In genomic region chr17:61476476-61477203, GRCh38 we compare ENCODE assay signal across 16 cellular contexts. TPM values are rescaled to one million over a fixed set of nuclear protein-coding genes. Genes with fewer than 3 reads are reported as not detected.
A peak's percentile ranks its signal among the peaks of the same experiment; 100 is the strongest.
DNase-seq lines count a peak whose midpoint lies in the region; ATAC-seq, FAIRE-seq and TF ChIP-seq lines count a peak whose summit lies in the region.
"Had no signal": no experiment of that assay in that cellular context is flagged by ENCODE, and none has a peak within 500 bp of the region (broad histone marks: within the 10 kb centered on the region; RNA-seq: fewer than 3 reads in every experiment).

No MANE protein-coding gene starts in this region.

- peak overlapping the region; percentile 66; the same call in 1 of the 3 replicates for H2BK15ac ChIP-seq in IMR-90 (ENCODE audit: low read depth, low read length)

- H2AK9ac ChIP-seq in IMR-90 (replicated peaks; ENCODE audit: low read depth, low read length, poor library complexity), result peak overlapping the region; percentile 60

- TF ChIP-seq CTCF in IMR-90 (conservative IDR thresholded peaks at IDR 0.05; ENCODE audit: low read depth, low read length), result no peak
- no peak for TF ChIP-seq CTCF in endodermal cell (conservative IDR thresholded peaks at IDR 0.05)
- TF ChIP-seq CTCF in HepG2 (CRISPR knock-in tag; IDR thresholded peaks at IDR 0.05), result no peak

- peak overlapping the region; percentile 39 for H3K4ac ChIP-seq in IMR-90 (ENCODE audit: low read depth, low read length)

- BruUV-seq in IMR-90 (replicated peaks; lab: Mats Ljungman, UMichigan) (no TSS peak), HepG2 (replicated peaks; lab: Mats Ljungman, UMichigan) (no TSS peak)

- peak overlapping the region; percentile 5; the same call in 1 of the 2 replicates for H2AK5ac ChIP-seq in IMR-90 (ENCODE audit: low read depth, low read length)

- intact Hi-C loops in IMR-90 (cut with micrococcal nuclease), result no loop called here
- intact Hi-C loops in HepG2 (cut with micrococcal nuclease; ENCODE audit: unreplicated experiment), result no loop called here
- intact Hi-C loops in sciatic nerve (cut with DNase I), result no loop called here

- no peak overlapping the region for H4K5ac ChIP-seq in IMR-90 (ENCODE audit: low read depth, low read length)

- H3K4me3 ChIP-seq in IMR-90 (ENCODE audit: insufficient read depth, low read depth, low read length), result no peak overlapping the region
- no peak overlapping the region for H3K4me3 ChIP-seq in endodermal cell (ENCODE audit: low read length)
- no peak overlapping the region for H3K4me3 ChIP-seq in HepG2 (replicated peaks in 1 of 3; ENCODE audit: insufficient read depth in 1 of 3, low read depth in 2 of 3, low read length in 3 of 3)
- H3K4me3 ChIP-seq: BLaER1 treated with 17β-estradiol and CSF1 and Interleukin-3, amounts not matched to agents 10 nM and 100 nM; K562 had no signal

- no peaks in the 10 kb centered on the region for H3K9me3 ChIP-seq in IMR-90 (ENCODE audit: control insufficient read depth, insufficient read depth, low read length)
- no peaks in the 10 kb centered on the region for H3K9me3 ChIP-seq in endodermal cell (ENCODE audit: control insufficient read depth, low read length)
- H3K9me3 ChIP-seq in HepG2 (ENCODE audit: low read length), result no peaks in the 10 kb centered on the region
- H3K9me3 ChIP-seq: BLaER1 treated with 17β-estradiol and CSF1 and Interleukin-3, amounts not matched to agents 10 nM and 100 nM had no signal

- dilution Hi-C loops in IMR-90 (cut with HindIII; ENCODE audit: low sequenced_read_pairs, unreplicated experiment), result no loop called here

- no peaks in the 10 kb centered on the region for H3K79me1 ChIP-seq in IMR-90 (ENCODE audit: low read depth in 1 of 2, low read length in 2 of 2)

- CTCF ChIA-PET in IMR-90 (lab: Yijun Ruan, JAX), result no interaction called here
- CTCF ChIA-PET in HepG2 (lab: Yijun Ruan, JAX; ENCODE audit: low intra/inter-chr PET ratio, low total read pairs), result no interaction called here
- CTCF ChIA-PET in activated CD8-positive, alpha-beta memory T cell treated with anti-CD3 and anti-CD28 coated beads, Interleukin-2, amount 10 ng/mL, durations not matched to agents 7 days and 5 days (lab: Charles Lee), result no interaction called here

- H3K27me3 ChIP-seq in IMR-90 (ENCODE audit: control insufficient read depth, insufficient read depth, low read length) (peaks cover 3% of the 10 kb centered on the region), endodermal cell (ENCODE audit: control insufficient read depth, insufficient read depth, low read length, poor library complexity, severe bottlenecking) (peaks cover 7% of the 10 kb centered on the region), HepG2 (ENCODE audit: control insufficient read depth in 1 of 2, insufficient read depth in 2 of 2, low read length in 2 of 2) (no peaks in the 10 kb centered on the region)
- H3K27me3 ChIP-seq: BLaER1 treated with 17β-estradiol and CSF1 and Interleukin-3, amounts not matched to agents 10 nM and 100 nM had no signal

- no peaks in the 10 kb centered on the region for H3K4me1 Mint-ChIP-seq in endodermal cell
- H3K4me1 Mint-ChIP-seq in activated CD8-positive, alpha-beta memory T cell treated with anti-CD3 and anti-CD28 coated beads, Interleukin-2, amount 10 ng/mL, durations not matched to agents 7 days and 5 days, result peaks cover 2% of the 10 kb centered on the region
- H3K4me1 Mint-ChIP-seq in activated naive CD8-positive, alpha-beta T cell treated with anti-CD3 and anti-CD28 coated beads, Interleukin-2, amount 50 U/mL, for 24 hours, result no peaks in the 10 kb centered on the region

- H3K9me1 ChIP-seq in IMR-90 (ENCODE audit: insufficient read depth, low read length), result peaks cover 14% of the 10 kb centered on the region

- H3K4me2 ChIP-seq in IMR-90 (ENCODE audit: low read depth, low read length), result no peak overlapping the region
- H3K4me2 ChIP-seq in HepG2 (ENCODE audit: low read depth, low read length), result no peak overlapping the region
- H3K4me2 ChIP-seq: BLaER1 treated with 17β-estradiol and CSF1 and Interleukin-3, amounts not matched to agents 10 nM and 100 nM had no signal

- peak overlapping the region; percentile 58 for H2BK20ac ChIP-seq in IMR-90 (ENCODE audit: low read depth, low read length)

- H3K36me3 ChIP-seq in IMR-90 (ENCODE audit: control insufficient read depth, insufficient read depth, low read length), result no peaks in the 10 kb centered on the region
- no peaks in the 10 kb centered on the region for H3K36me3 ChIP-seq in endodermal cell (ENCODE audit: control insufficient read depth, insufficient read depth, low read length)
- H3K36me3 ChIP-seq in HepG2 (replicated peaks in 1 of 2; ENCODE audit: control insufficient read depth in 1 of 2, insufficient read depth in 2 of 2, low read length in 2 of 2), result no peaks in the 10 kb centered on the region
- H3K36me3 ChIP-seq: BLaER1 treated with 17β-estradiol and CSF1 and Interleukin-3, amounts not matched to agents 10 nM and 100 nM had no signal

- TF ChIP-seq POLR2A in IMR-90 (IDR thresholded peaks at IDR 0.05; ENCODE audit: low read depth, low read length) (no peak), HepG2 (IDR thresholded peaks at IDR 0.05; ENCODE audit: insufficient read depth in 1 of 2, low read depth in 2 of 2, low read length in 2 of 2) (no peak)

- in situ Hi-C loops in IMR-90 (cut with MboI; ENCODE audit: low sequenced_read_pairs), result no loop called here
- in situ Hi-C loops in HepG2 (cut with HindIII; ENCODE audit: extremely low pct_ligation_motif_present, low pct_unique_long_range_greater_than_20kb), result no loop called here

- no peaks in the 10 kb centered on the region for H3K9me3 Mint-ChIP-seq in endodermal cell
- H3K9me3 Mint-ChIP-seq in activated CD8-positive, alpha-beta memory T cell treated with anti-CD3 and anti-CD28 coated beads, Interleukin-2, amount 10 ng/mL, durations not matched to agents 7 days and 5 days (ENCODE audit: low read depth), result no peaks in the 10 kb centered on the region
- no peaks in the 10 kb centered on the region for H3K9me3 Mint-ChIP-seq in activated naive CD8-positive, alpha-beta T cell treated with anti-CD3 and anti-CD28 coated beads, Interleukin-2, amount 50 U/mL, for 24 hours
- H3K9me3 Mint-ChIP-seq: CD8-positive, alpha-beta T cell had no signal

- no peak overlapping the region for H3K4me3 Mint-ChIP-seq in endodermal cell
- no peak overlapping the region for H3K4me3 Mint-ChIP-seq in activated CD8-positive, alpha-beta memory T cell treated with anti-CD3 and anti-CD28 coated beads, Interleukin-2, amount 10 ng/mL, durations not matched to agents 7 days and 5 days
- H3K4me3 Mint-ChIP-seq in activated naive CD8-positive, alpha-beta T cell treated with anti-CD3 and anti-CD28 coated beads, Interleukin-2, amount 50 U/mL, for 24 hours, result no peak overlapping the region
- H3K4me3 Mint-ChIP-seq: CD8-positive, alpha-beta T cell had no signal

- no peak overlapping the region; the same call in 1 of the 2 replicates for H3K23ac ChIP-seq in IMR-90 (ENCODE audit: low read depth, low read length)

- H2BK5ac ChIP-seq in IMR-90 (ENCODE audit: low read depth, low read length, poor library complexity, severe bottlenecking), result no peak overlapping the region

- POLR2A ChIA-PET in IMR-90 (lab: Charles Lee; ENCODE audit: unreplicated experiment), result no interaction called here
- POLR2A ChIA-PET in HepG2 (lab: Yijun Ruan, JAX), result no interaction called here

- H3K4me1 ChIP-seq in IMR-90 (ENCODE audit: control insufficient read depth, insufficient read depth, low read length), result peaks cover 10% of the 10 kb centered on the region
- H3K4me1 ChIP-seq in endodermal cell (ENCODE audit: control insufficient read depth, insufficient read depth, low read length), result no peaks in the 10 kb centered on the region
- H3K4me1 ChIP-seq in HepG2 (ENCODE audit: insufficient read depth, low read length), result peaks cover 13% of the 10 kb centered on the region
- H3K4me1 ChIP-seq: BLaER1 treated with 17β-estradiol and CSF1 and Interleukin-3, amounts not matched to agents 10 nM and 100 nM had no signal

- TF ChIP-seq EP300 in HepG2 (IDR thresholded peaks at IDR 0.05; ENCODE audit: low read depth in 2 of 2, low read length in 2 of 2) (no peak), HepG2 (CRISPR knock-in tag; IDR thresholded peaks at IDR 0.05; ENCODE audit: borderline replicate concordance) (no peak)

- H3K79me2 ChIP-seq in HepG2 (ENCODE audit: insufficient read depth, low read length), result no peaks in the 10 kb centered on the region

- no peak overlapping the region for H3K27ac Mint-ChIP-seq in endodermal cell
- no peak overlapping the region for H3K27ac Mint-ChIP-seq in activated CD8-positive, alpha-beta memory T cell treated with anti-CD3 and anti-CD28 coated beads, Interleukin-2, amount 10 ng/mL, durations not matched to agents 7 days and 5 days
- no peak overlapping the region for H3K27ac Mint-ChIP-seq in activated naive CD8-positive, alpha-beta T cell treated with anti-CD3 and anti-CD28 coated beads, Interleukin-2, amount 50 U/mL, for 24 hours
- H3K27ac Mint-ChIP-seq: CD8-positive, alpha-beta T cell had no signal

- H2BK120ac ChIP-seq in IMR-90 (ENCODE audit: low read depth, low read length), result peak overlapping the region; percentile 38; the same call in 1 of the 2 replicates

- DNase-seq in IMR-90 (no peak), endodermal cell (peak; percentile 41), HepG2 (ENCODE audit: low spot score) (no peak), sciatic nerve (ENCODE audit: low spot score) (peak; percentile 34), AG08395 (ENCODE audit: low spot score) (no peak)
- no peak for DNase-seq in activated CD8-positive, alpha-beta memory T cell treated with anti-CD3 and anti-CD28 coated beads, Interleukin-2, amount 10 ng/mL, durations not matched to agents 7 days and 5 days
- DNase-seq in activated naive CD4-positive, alpha-beta T cell treated with anti-CD3 and anti-CD28 coated beads, Interleukin-2, amount 50 U/mL, for 16 hours, result no peak
- no peak for DNase-seq in activated naive CD8-positive, alpha-beta T cell treated with anti-CD3 and anti-CD28 coated beads, Interleukin-2, amount 50 U/mL, for 24 hours
- DNase-seq: CD8-positive, alpha-beta T cell; NCI-H187 treated with DMSO at 0.1 percent for 48 hours; NCI-H524; SIG-M5 had no signal

- H2AFZ ChIP-seq in IMR-90 (replicated peaks; ENCODE audit: low read length, poor library complexity) (peak overlapping the region; percentile 61), HepG2 (ENCODE audit: low read length) (no peak overlapping the region)

- no peak for ATAC-seq in IMR-90 (ENCODE audit: low read depth)
- no peak for ATAC-seq in HepG2
- no peak for ATAC-seq in sciatic nerve
- ATAC-seq in activated CD8-positive, alpha-beta memory T cell treated with anti-CD3 and anti-CD28 coated beads, Interleukin-2, amount 10 ng/mL, durations not matched to agents 7 days and 5 days, result no peak
- no peak for ATAC-seq in activated naive CD8-positive, alpha-beta T cell treated with anti-CD3 and anti-CD28 coated beads, Interleukin-2, amount 50 U/mL, for 24 hours
- ATAC-seq: CD8-positive, alpha-beta T cell; K562; PC-3 had no signal

- H3K14ac ChIP-seq in IMR-90 (replicated peaks; ENCODE audit: low read depth, low read length), result peak overlapping the region; percentile 77; the same call in 1 of the 2 replicates

- no peak overlapping the region for H4K8ac ChIP-seq in IMR-90 (ENCODE audit: low read depth in 2 of 2, low read length in 2 of 2)

- TF ChIP-seq RAD21 in IMR-90 (IDR thresholded peaks at IDR 0.05; ENCODE audit: low read length) (no peak), HepG2 (CRISPR knock-in tag; IDR thresholded peaks at IDR 0.05) (no peak)

- H3K36me3 Mint-ChIP-seq in endodermal cell (ENCODE audit: low read depth), result no peaks in the 10 kb centered on the region
- H3K36me3 Mint-ChIP-seq in activated CD8-positive, alpha-beta memory T cell treated with anti-CD3 and anti-CD28 coated beads, Interleukin-2, amount 10 ng/mL, durations not matched to agents 7 days and 5 days, result no peaks in the 10 kb centered on the region
- H3K36me3 Mint-ChIP-seq in activated naive CD8-positive, alpha-beta T cell treated with anti-CD3 and anti-CD28 coated beads, Interleukin-2, amount 50 U/mL, for 24 hours (ENCODE audit: low read depth), result no peaks in the 10 kb centered on the region
- H3K36me3 Mint-ChIP-seq: CD8-positive, alpha-beta T cell had no signal

- H4K20me1 ChIP-seq in IMR-90 (ENCODE audit: insufficient read depth, low read length), result no peaks in the 10 kb centered on the region
- H4K20me1 ChIP-seq in HepG2 (ENCODE audit: insufficient read depth, low read length), result no peaks in the 10 kb centered on the region
- H4K20me1 ChIP-seq: BLaER1 treated with 17β-estradiol and CSF1 and Interleukin-3, amounts not matched to agents 10 nM and 100 nM had no signal

- H3K27me3 Mint-ChIP-seq in endodermal cell (ENCODE audit: insufficient read depth), result peaks cover 24% of the 10 kb centered on the region
- peaks cover 24% of the 10 kb centered on the region for H3K27me3 Mint-ChIP-seq in activated CD8-positive, alpha-beta memory T cell treated with anti-CD3 and anti-CD28 coated beads, Interleukin-2, amount 10 ng/mL, durations not matched to agents 7 days and 5 days
- peaks cover 10% of the 10 kb centered on the region for H3K27me3 Mint-ChIP-seq in activated naive CD8-positive, alpha-beta T cell treated with anti-CD3 and anti-CD28 coated beads, Interleukin-2, amount 50 U/mL, for 24 hours

- H3K18ac ChIP-seq in IMR-90 (ENCODE audit: low read depth, low read length), result no peak overlapping the region

- FAIRE-seq in HepG2 (lab: Jason Lieb, UNC), result no peak
- FAIRE-seq: K562 had no signal

- no peak overlapping the region for H3K27ac ChIP-seq in IMR-90 (ENCODE audit: insufficient read depth, low read length)
- no peak overlapping the region for H3K27ac ChIP-seq in endodermal cell (ENCODE audit: low read depth, low read length)
- H3K27ac ChIP-seq in HepG2 (ENCODE audit: extremely low read length, insufficient read depth, low read length), result no peak overlapping the region
- H3K27ac ChIP-seq: BLaER1 treated with 17β-estradiol and CSF1 and Interleukin-3, amounts not matched to agents 10 nM and 100 nM had no signal

- no peak overlapping the region for H4K91ac ChIP-seq in IMR-90 (ENCODE audit: insufficient read depth, low read depth, low read length)

- no peak overlapping the region for H3K56ac ChIP-seq in IMR-90 (ENCODE audit: extremely low read depth, insufficient read depth, low read length)

- WGBS in IMR-90 (ENCODE audit: extremely low coverage in 2 of 2, insufficient read length in 1 of 2), 2 experiments, result 55% methylated on average over 7 of the region's 17 CpGs; no CpG with 5 or more reads in 1 of the 2 experiments
- WGBS in endodermal cell (ENCODE audit: insufficient coverage in 1 of 2, insufficient read length in 1 of 2), 2 experiments, result 79 to 86% methylated on average over 11 to 17 of the region's 17 CpGs
- WGBS in HepG2 (ENCODE audit: low lambda C conversion rate), result 84% methylated on average over 16 of the region's 17 CpGs

- H3K9ac ChIP-seq in IMR-90 (ENCODE audit: low read depth, low read length), result no peak overlapping the region
- H3K9ac ChIP-seq in endodermal cell (ENCODE audit: extremely low read depth, low read length, poor library complexity, severe bottlenecking), result no peak overlapping the region
- H3K9ac ChIP-seq in HepG2 (ENCODE audit: insufficient read depth, low read depth, low read length), result no peak overlapping the region
- H3K9ac ChIP-seq: BLaER1 treated with 17β-estradiol and CSF1 and Interleukin-3, amounts not matched to agents 10 nM and 100 nM had no signal

RNA-seq across cellular contexts. Expression of gene TBX4, which starts 24.4 kb away (rescaled TPM):
- 0.28 TPM in 1 of 2 replicates, not detected in the other for total RNA-seq in IMR-90 (2012; rRNA removed)
- polyA plus RNA-seq in IMR-90 (2012; rRNA removed), result 0.05 TPM in 1 of 2 replicates, not detected in the other
- polyA plus RNA-seq in IMR-90 (2012; cell fraction: cytosol; rRNA removed), result 0.04 TPM in 1 of 2 replicates, not detected in the other
- 0.12 and 0.23 TPM in 2 replicates for polyA plus RNA-seq in IMR-90 (2012; cell fraction: nucleus; rRNA removed; ENCODE audit: low replicate concordance)
- not detected for total RNA-seq in endodermal cell
- 1.5 TPM for polyA plus RNA-seq in endodermal cell (2013, experiment 1 of 2)
- 1.4 TPM for polyA plus RNA-seq in endodermal cell (2013, experiment 2 of 2)
- 0.86 and 1.1 TPM in 2 replicates for total RNA-seq in HepG2 (2016; rRNA removed; fragmentation: Illumina TruSeq; extraction: Trizol)
- 0.10 and 0.35 TPM in 2 replicates for total RNA-seq in HepG2 (2016; cell fraction: cytosol; rRNA removed; fragmentation: Illumina TruSeq; extraction: Trizol; ENCODE audit: low read depth)
- 0.92 and 1.3 TPM in 2 replicates for total RNA-seq in HepG2 (2016; cell fraction: insoluble cytoplasmic fraction; rRNA removed; fragmentation: Illumina TruSeq; extraction: Trizol)
- 1.1 and 1.5 TPM in 2 replicates for total RNA-seq in HepG2 (2016; cell fraction: membrane; rRNA removed; fragmentation: Illumina TruSeq; extraction: Trizol)
- 1.1 and 1.3 TPM in 2 replicates for total RNA-seq in HepG2 (2016; cell fraction: nucleus; rRNA removed; fragmentation: Illumina TruSeq; extraction: Trizol)
- 0.11 and 0.17 TPM in 2 replicates for polyA plus RNA-seq in HepG2 (2011; rRNA removed)
- polyA plus RNA-seq in HepG2 (2011; cell fraction: cytosol; rRNA removed), result 0.05 and 0.09 TPM in 2 replicates
- polyA plus RNA-seq in HepG2 (2011; cell fraction: nucleus; rRNA removed), result 0.29 and 0.48 TPM in 2 replicates
- polyA plus RNA-seq in HepG2 (2012), result 0.15 and 0.40 TPM in 2 replicates
- polyA plus RNA-seq in HepG2 (2016; cell fraction: cytosol; fragmentation: Illumina TruSeq; extraction: Trizol; ENCODE audit: low read depth), result 0.14 and 0.16 TPM in 2 replicates
- 1.2 and 1.7 TPM in 2 replicates for polyA plus RNA-seq in HepG2 (2016; cell fraction: insoluble cytoplasmic fraction; fragmentation: Illumina TruSeq; extraction: Trizol; ENCODE audit: low read depth)
- polyA plus RNA-seq in HepG2 (2016; cell fraction: membrane; fragmentation: Illumina TruSeq; extraction: Trizol; ENCODE audit: low read depth), result 0.49 and 0.62 TPM in 2 replicates
- 1.8 and 2.4 TPM in 2 replicates for polyA plus RNA-seq in HepG2 (2016; cell fraction: nucleus; fragmentation: Illumina TruSeq; extraction: Trizol; ENCODE audit: insufficient read depth, low read depth)
- polyA minus RNA-seq in HepG2 (2011; rRNA and poly(A)+ RNA removed; ENCODE audit: low replicate concordance), result not detected in 2 replicates
- not detected in 2 replicates for polyA minus RNA-seq in HepG2 (2011; cell fraction: cytosol; rRNA and poly(A)+ RNA removed)
- polyA minus RNA-seq in HepG2 (2011; cell fraction: nucleus; rRNA and poly(A)+ RNA removed), result not detected in 2 replicates
- total RNA-seq in sciatic nerve, result not detected
- not detected for total RNA-seq in activated CD8-positive, alpha-beta memory T cell treated with anti-CD3 and anti-CD28 coated beads, Interleukin-2, amount 10 ng/mL, durations not matched to agents 7 days and 5 days
- total RNA-seq: A673; CD8-positive, alpha-beta T cell; K562; PC-3 had no signal
- polyA plus RNA-seq: K562 had no signal

Comparison
In these comparisons a context has a peak if more than half of its experiments do, and no peak if none do; other contexts are left out.
1. DNase-seq: peak in endodermal cell (single experiment) and sciatic nerve (single experiment); none in IMR-90 (single experiment), HepG2 (single experiment), activated CD8-positive, alpha-beta memory T cell treated with anti-CD3 and anti-CD28 coated beads, Interleukin-2, amount 10 ng/mL, durations not matched to agents 7 days and 5 days (single experiment), AG08395 (single experiment), activated naive CD4-positive, alpha-beta T cell treated with anti-CD3 and anti-CD28 coated beads, Interleukin-2, amount 50 U/mL, for 16 hours (single experiment) and activated naive CD8-positive, alpha-beta T cell treated with anti-CD3 and anti-CD28 coated beads, Interleukin-2, amount 50 U/mL, for 24 hours (single experiment).